8 cellular contexts compared by ENCODE assay signal in genomic region chr7:108452707-108453106, GRCh38. TPM values are rescaled to one million over a fixed set of nuclear protein-coding genes. Genes with fewer than 3 reads are reported as not detected.
DNase-seq lines count a peak whose midpoint lies in the region; ATAC-seq, FAIRE-seq and TF ChIP-seq lines count a peak whose summit lies in the region.

No MANE protein-coding gene starts in this region.

- DNase-seq in ACHN (peak; percentile 64), RPMI7951 (ENCODE audit: low read depth) (peak; percentile 20), fibroblast of the aortic adventitia (ENCODE audit: low read depth) (peak; percentile 60), urothelium cell line (ENCODE audit: low spot score) (peak; percentile 51)
- no peak for DNase-seq in NK-92 treated with Interleukin-12 subunit alpha and Interleukin-12 subunit beta, amount 100 ng/mL, for 24 hours (lab: John Stamatoyannopoulos, UW)

- H3K4me3 ChIP-seq in fibroblast of the aortic adventitia (ENCODE audit: low read depth, low read length) = no peak overlapping the region

- in situ Hi-C loops in ACHN (cut with HindIII; ENCODE audit: low pct_ligation_motif_present, low pct_unique_long_range_greater_than_20kb, low sequenced_read_pairs) = no loop called here

- TF ChIP-seq CTCF in GM12873 (IDR thresholded peaks at IDR 0.05; ENCODE audit: insufficient read depth, low read depth, low read length, missing control alignments) (peak; percentile 71), fibroblast of the aortic adventitia (IDR thresholded peaks at IDR 0.05; ENCODE audit: insufficient read depth, low read length) (peak; percentile 73)

- peak; percentile 55 for ATAC-seq in HG03280 (IDR thresholded peaks at IDR 0.05; ENCODE audit: unreplicated experiment)
- no peak for ATAC-seq in GM18520 (IDR thresholded peaks at IDR 0.05; ENCODE audit: unreplicated experiment)

- no peak for FAIRE-seq in urothelium cell line (lab: Jason Lieb, UNC)

RNA-seq across cellular contexts. Expression of gene NRCAM, which starts 3.5 kb away (rescaled TPM):
- 0.78 and 1.7 TPM in 2 replicates for total RNA-seq in RPMI7951 (2014; rRNA removed; shearing (Covaris generic))
- total RNA-seq in fibroblast of the aortic adventitia (ENCODE audit: low replicate concordance) = 2.3 and 5.4 TPM in 2 replicates
